In genomic region chr2:110048255-110049197, GRCh38 we compare ENCODE assay signal across 8 cellular contexts.
DNase-seq lines count a peak whose midpoint lies in the region; ATAC-seq, FAIRE-seq and TF ChIP-seq lines count a peak whose summit lies in the region.
"Not testable (repeated sequence)": the region's sequence is repeated elsewhere in the genome, so short reads cannot be mapped to it uniquely, and the experiment has no call there.

No MANE protein-coding gene starts in this region.

- not testable (repeated sequence) for H3K9me3 ChIP-seq in A549

- not testable (repeated sequence) for H3K79me1 ChIP-seq in mesendoderm (ENCODE audit: low read length)

- not testable (repeated sequence) for H3K79me2 ChIP-seq in mesendoderm (ENCODE audit: control insufficient read depth, insufficient read depth, low read length)

- H3K18ac ChIP-seq in mesendoderm (ENCODE audit: low read length) = not testable (repeated sequence)

- not testable (repeated sequence) for H2AK5ac ChIP-seq in mesendoderm (ENCODE audit: low read length)

- not testable (repeated sequence) for H2BK15ac ChIP-seq in mesendoderm (replicated peaks; ENCODE audit: low read depth)

- H3K23ac ChIP-seq in mesendoderm (ENCODE audit: low read length) = not testable (repeated sequence)

- intact Hi-C loops in Right ventricle myocardium inferior (cut with DNase I); posterior vena cava (cut with DNase I): not testable (repeated sequence)

- not testable (repeated sequence) for H3K27ac ChIP-seq in A549; mesendoderm (ENCODE audit: low read depth, low read length)

- TF ChIP-seq EP300 in A549 (IDR thresholded peaks at IDR 0.05) = not testable (repeated sequence)

- H3K4me3 ChIP-seq in A549; bronchial epithelial cell (ENCODE audit: low read depth, low read length); mesendoderm (ENCODE audit: low read length): not testable (repeated sequence)

- H3K36me3 ChIP-seq in bronchial epithelial cell (ENCODE audit: control insufficient read depth, insufficient read depth, low read length); mesendoderm (ENCODE audit: control insufficient read depth, insufficient read depth, low read length): not testable (repeated sequence)

- H2BK5ac ChIP-seq in mesendoderm (ENCODE audit: low read length) = not testable (repeated sequence)

- CTCF ChIA-PET in A549 (lab: Yijun Ruan, JAX) = not testable (repeated sequence)

- H3K27me3 ChIP-seq in bronchial epithelial cell (ENCODE audit: control insufficient read depth, insufficient read depth, low read length); mesendoderm (ENCODE audit: insufficient read depth, low read length, poor library complexity): not testable (repeated sequence)

- peak overlapping the region; percentile 15 for H3K56ac ChIP-seq in mesendoderm (ENCODE audit: low read length)

- TF ChIP-seq POLR2A in A549 (IDR thresholded peaks at IDR 0.05; ENCODE audit: low read length) = not testable (repeated sequence)

- H4K8ac ChIP-seq in mesendoderm (ENCODE audit: low read depth, low read length) = not testable (repeated sequence)

- POLR2A ChIA-PET in A549 (lab: Yijun Ruan, JAX) = not testable (repeated sequence)

- not testable (repeated sequence) for H3K4me1 ChIP-seq in A549; mesendoderm (ENCODE audit: control insufficient read depth, low read depth, low read length)

- H3K4ac ChIP-seq in mesendoderm (ENCODE audit: low read depth, low read length) = not testable (repeated sequence)

- not testable (repeated sequence) for H2BK120ac ChIP-seq in mesendoderm (ENCODE audit: low read depth, low read length)

- peak; percentile 14 to 47; a peak in 3 of 6 replicates for ATAC-seq in A549
- not testable (repeated sequence) for ATAC-seq in Right ventricle myocardium inferior, left lobe of liver
- ATAC-seq in stimulated activated naive CD8-positive, alpha-beta T cell treated with anti-CD3 and anti-CD28 coated beads, Interleukin-15, Interleukin-2, amounts not matched to agents 100 U/mL and 50 U/mL, for 24 hours = peak; percentile 19

- not testable (repeated sequence) for DNase-seq in A549 (ENCODE audit: low read depth in 1 of 2, low spot score in 1 of 2); bronchial epithelial cell (ENCODE audit: low read depth); stimulated activated naive CD8-positive, alpha-beta T cell treated with anti-CD3 and anti-CD28 coated beads, Interleukin-15, Interleukin-2, amounts not matched to agents 100 U/mL and 50 U/mL, for 24 hours
- DNase-seq in NCI-H226 (peak; percentile 0), Right ventricle myocardium inferior (ENCODE audit: missing footprints) (peak; percentile 20), left lobe of liver (ENCODE audit: low spot score) (peak; percentile 29), mesendoderm (peak; percentile 48), posterior vena cava (ENCODE audit: low spot score) (peak; percentile 44)

- H4K5ac ChIP-seq in mesendoderm (ENCODE audit: low read length) = not testable (repeated sequence)

- not testable (repeated sequence) for TF ChIP-seq RAD21 in A549 (conservative IDR thresholded peaks at IDR 0.05 in 1 of 2, IDR thresholded peaks at IDR 0.05 in 1 of 2)

- not testable (repeated sequence) for TF ChIP-seq CTCF in A549 (IDR thresholded peaks at IDR 0.05); bronchial epithelial cell (IDR thresholded peaks at IDR 0.05; ENCODE audit: insufficient read depth, low read length, severe bottlenecking)

- H3K4me2 ChIP-seq in A549; mesendoderm (ENCODE audit: low read length): not testable (repeated sequence)

- H3K9ac ChIP-seq in mesendoderm (ENCODE audit: low read length) = not testable (repeated sequence)

- not testable (repeated sequence) for FAIRE-seq in A549 (lab: Jason Lieb, UNC)
- peak; percentile 66 for FAIRE-seq in bronchial epithelial cell (lab: Jason Lieb, UNC)

- 75% methylated on average over 7 of the region's 16 CpGs for WGBS in A549 (ENCODE audit: missing lambda C conversion rate)
- WGBS in mesendoderm (ENCODE audit: extremely low coverage, insufficient coverage, low lambda C conversion rate) = no CpG with 5 or more reads among the region's 16 CpGs
